21 cellular contexts compared by ENCODE assay signal in the genomic region with DNA sequence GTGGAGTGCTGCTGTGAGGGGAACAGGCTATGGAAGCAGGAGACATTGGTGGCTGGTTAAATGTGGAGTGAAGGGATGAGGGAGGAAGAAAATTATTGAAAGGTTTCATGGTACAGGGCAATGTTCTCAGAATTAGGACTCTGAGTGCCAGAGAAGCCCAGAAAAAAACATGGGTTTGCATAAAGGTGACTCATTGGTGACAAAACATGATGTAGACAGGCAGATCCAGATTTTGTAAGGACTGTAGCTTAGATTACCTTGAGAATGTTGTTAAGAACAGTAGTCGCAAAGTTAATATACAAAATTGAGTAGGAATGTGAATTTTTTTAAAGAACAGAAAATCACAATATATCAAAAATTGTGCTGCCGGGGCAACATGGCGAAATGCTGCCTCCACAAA.
DNase-seq lines count a peak whose midpoint lies in the region; ATAC-seq, FAIRE-seq and TF ChIP-seq lines count a peak whose summit lies in the region.
"Had no signal": no experiment of that assay in that cellular context is flagged by ENCODE, and none has a peak within 500 bp of the region (broad histone marks: within the 10 kb centered on the region; RNA-seq: fewer than 3 reads in every experiment).

No MANE protein-coding gene starts in this region.

- no peak overlapping the region for H2BK15ac ChIP-seq in IMR-90 (ENCODE audit: low read depth, low read length)

- H4K91ac ChIP-seq in IMR-90 (ENCODE audit: insufficient read depth, low read depth, low read length), result no peak overlapping the region

- H2AK5ac ChIP-seq in IMR-90 (ENCODE audit: low read depth, low read length), result no peak overlapping the region

- H3K36me3 ChIP-seq in IMR-90 (ENCODE audit: control insufficient read depth, insufficient read depth, low read length), result no peaks in the 10 kb centered on the region
- no peaks in the 10 kb centered on the region for H3K36me3 ChIP-seq in bronchial epithelial cell (ENCODE audit: control insufficient read depth, insufficient read depth, low read length)
- no peaks in the 10 kb centered on the region for H3K36me3 ChIP-seq in stomach
- H3K36me3 ChIP-seq: BLaER1, HAP-1 had no signal

- H3K14ac ChIP-seq in IMR-90 (replicated peaks; ENCODE audit: low read depth, low read length), result no peak overlapping the region

- H2BK20ac ChIP-seq in IMR-90 (ENCODE audit: low read depth, low read length), result no peak overlapping the region

- dilution Hi-C loops in IMR-90 (cut with HindIII; ENCODE audit: low sequenced_read_pairs, unreplicated experiment), result no loop called here

- DNase-seq in ELR (ENCODE audit: low read depth), result peak; percentile 40
- peak; percentile 28 for DNase-seq in IMR-90
- peak; percentile 31 for DNase-seq in bronchial epithelial cell (ENCODE audit: low read depth)
- DNase-seq in fibroblast of mammary gland (ENCODE audit: low read depth), result peak; percentile 53
- no peak for DNase-seq in NCI-H187 (lab: John Stamatoyannopoulos, UW)
- no peak for DNase-seq in stomach
- DNase-seq in nucleus accumbens (lab: John Stamatoyannopoulos, UW), result no peak
- DNase-seq in Right ventricle myocardium inferior (ENCODE audit: missing footprints), result no peak
- DNase-seq: Caco-2; CD4-positive, CD25-positive, alpha-beta regulatory T cell; CD8-positive, alpha-beta T cell; DMS153; EL; GF-D8; GOT3 had no signal

- no peaks in the 10 kb centered on the region for H3K79me1 ChIP-seq in IMR-90 (ENCODE audit: low read depth in 1 of 2, low read length in 2 of 2)

- ATAC-seq in IMR-90 (ENCODE audit: low read depth) (no peak), Right ventricle myocardium inferior (no peak)
- ATAC-seq: CD8-positive, alpha-beta T cell had no signal

- no peak overlapping the region for H3K18ac ChIP-seq in IMR-90 (ENCODE audit: low read depth, low read length)

- no peak overlapping the region for H4K5ac ChIP-seq in IMR-90 (ENCODE audit: low read depth, low read length)

- no peak overlapping the region for H3K56ac ChIP-seq in IMR-90 (ENCODE audit: extremely low read depth, insufficient read depth, low read length)

- H3K27me3 ChIP-seq in IMR-90 (ENCODE audit: control insufficient read depth, insufficient read depth, low read length) (no peaks in the 10 kb centered on the region), bronchial epithelial cell (ENCODE audit: control insufficient read depth, insufficient read depth, low read length) (no peaks in the 10 kb centered on the region), stomach (no peaks in the 10 kb centered on the region)
- H3K27me3 ChIP-seq: BLaER1 had no signal

- H3K4me1 ChIP-seq in IMR-90 (ENCODE audit: control insufficient read depth, insufficient read depth, low read length), result peaks cover 2% of the 10 kb centered on the region; the same call in 1 of the 2 replicates
- no peaks in the 10 kb centered on the region for H3K4me1 ChIP-seq in stomach
- H3K4me1 ChIP-seq: BLaER1, Caco-2, HAP-1 had no signal

- in situ Hi-C loops in IMR-90 (cut with MboI; ENCODE audit: low sequenced_read_pairs), result no loop called here

- TF ChIP-seq CTCF in IMR-90 (conservative IDR thresholded peaks at IDR 0.05; ENCODE audit: low read depth, low read length) (no peak), bronchial epithelial cell (IDR thresholded peaks at IDR 0.05; ENCODE audit: insufficient read depth, low read length, severe bottlenecking) (no peak), fibroblast of mammary gland (conservative IDR thresholded peaks at IDR 0.05; ENCODE audit: control insufficient read depth, insufficient read depth, low read depth, low read length) (no peak), stomach (IDR thresholded peaks at IDR 0.05) (no peak)

- no peak overlapping the region for H2AK9ac ChIP-seq in IMR-90 (replicated peaks; ENCODE audit: low read depth, low read length, poor library complexity)

- no peak for TF ChIP-seq RAD21 in IMR-90 (IDR thresholded peaks at IDR 0.05; ENCODE audit: low read length)

- BruUV-seq in IMR-90 (replicated peaks; lab: Mats Ljungman, UMichigan), result no TSS peak

- no peak for TF ChIP-seq POLR2A in IMR-90 (IDR thresholded peaks at IDR 0.05; ENCODE audit: low read depth, low read length)
- TF ChIP-seq POLR2A in stomach (IDR thresholded peaks at IDR 0.05), result no peak

- no peak for FAIRE-seq in bronchial epithelial cell (lab: Jason Lieb, UNC)
- FAIRE-seq: GM12892, GM19239, H54 had no signal

- H4K8ac ChIP-seq in IMR-90 (ENCODE audit: low read depth in 2 of 2, low read length in 2 of 2), result no peak overlapping the region

- H3K4me3 ChIP-seq in IMR-90 (ENCODE audit: insufficient read depth, low read depth, low read length) (no peak overlapping the region), bronchial epithelial cell (ENCODE audit: low read depth, low read length) (no peak overlapping the region), fibroblast of mammary gland (ENCODE audit: control insufficient read depth, low read depth, low read length) (no peak overlapping the region), stomach (no peak overlapping the region)
- H3K4me3 ChIP-seq: BLaER1, HAP-1 had no signal

- H3K9me1 ChIP-seq in IMR-90 (ENCODE audit: insufficient read depth, low read length), result peaks cover 7% of the 10 kb centered on the region; the same call in 1 of the 2 replicates

- no peak overlapping the region for H2AFZ ChIP-seq in IMR-90 (replicated peaks; ENCODE audit: low read length, poor library complexity)

- intact Hi-C loops in IMR-90 (cut with micrococcal nuclease), result no loop called here
- intact Hi-C loops in stomach (cut with DNase I; ENCODE audit: low total_unique reads), result no loop called here
- intact Hi-C loops in Right ventricle myocardium inferior (cut with DNase I), result no loop called here

- H4K20me1 ChIP-seq in IMR-90 (ENCODE audit: insufficient read depth, low read length), result no peaks in the 10 kb centered on the region
- H4K20me1 ChIP-seq: BLaER1 had no signal

- no peak overlapping the region for H3K9ac ChIP-seq in IMR-90 (ENCODE audit: low read depth, low read length)
- H3K9ac ChIP-seq: BLaER1 had no signal

- no peak overlapping the region for H3K4me2 ChIP-seq in IMR-90 (ENCODE audit: low read depth, low read length)
- H3K4me2 ChIP-seq: BLaER1 had no signal

- H3K23ac ChIP-seq in IMR-90 (ENCODE audit: low read depth, low read length), result no peak overlapping the region

- no peak overlapping the region for H2BK120ac ChIP-seq in IMR-90 (ENCODE audit: low read depth, low read length)

- POLR2A ChIA-PET in IMR-90 (lab: Charles Lee; ENCODE audit: unreplicated experiment), result no interaction called here

- H3K4ac ChIP-seq in IMR-90 (ENCODE audit: low read depth, low read length), result no peak overlapping the region

- TF ChIP-seq EP300 in stomach (IDR thresholded peaks at IDR 0.05), result no peak

- H3K9me3 ChIP-seq in IMR-90 (ENCODE audit: control insufficient read depth, insufficient read depth, low read length) (peaks cover 6% of the 10 kb centered on the region; the same call in 1 of the 2 replicates), stomach (peaks cover 4 to 7% (median 5%) of the 10 kb centered on the region in 4 donors)
- H3K9me3 ChIP-seq: Caco-2, HAP-1 had no signal

- H3K27ac ChIP-seq in IMR-90 (ENCODE audit: insufficient read depth, low read length) (no peak overlapping the region), stomach (no peak overlapping the region)
- H3K27ac ChIP-seq: BLaER1, C4-2B had no signal

- no CpG with 5 or more reads among the region's 3 CpGs for WGBS in IMR-90 (ENCODE audit: extremely low coverage in 2 of 2, insufficient read length in 1 of 2), 2 experiments
- WGBS in stomach, 5 donors, result 79 to 97% (median 96%) methylated on average over 3 of the region's 3 CpGs

- CTCF ChIA-PET in IMR-90 (lab: Yijun Ruan, JAX), result no interaction called here

- H2BK5ac ChIP-seq in IMR-90 (ENCODE audit: low read depth, low read length, poor library complexity, severe bottlenecking), result no peak overlapping the region

TF ChIP-seq in IMR-90, 13 proteins besides CTCF, POLR2A, EP300 and RAD21:
- TF ChIP-seq MAFK (IDR thresholded peaks at IDR 0.05; ENCODE audit: low read depth, low read length), result no peak
- TF ChIP-seq MXI1 (IDR thresholded peaks at IDR 0.05; ENCODE audit: borderline replicate concordance, low read depth, low read length), result no peak
- TF ChIP-seq FOS (IDR thresholded peaks at IDR 0.05; ENCODE audit: low read depth, low read length), result no peak
- TF ChIP-seq CHD1 (IDR thresholded peaks at IDR 0.05; ENCODE audit: low read depth, low read length), result no peak
- no peak for TF ChIP-seq RCOR1 (IDR thresholded peaks at IDR 0.05; ENCODE audit: insufficient replicate concordance, low read length)
- TF ChIP-seq, protein P1, sequence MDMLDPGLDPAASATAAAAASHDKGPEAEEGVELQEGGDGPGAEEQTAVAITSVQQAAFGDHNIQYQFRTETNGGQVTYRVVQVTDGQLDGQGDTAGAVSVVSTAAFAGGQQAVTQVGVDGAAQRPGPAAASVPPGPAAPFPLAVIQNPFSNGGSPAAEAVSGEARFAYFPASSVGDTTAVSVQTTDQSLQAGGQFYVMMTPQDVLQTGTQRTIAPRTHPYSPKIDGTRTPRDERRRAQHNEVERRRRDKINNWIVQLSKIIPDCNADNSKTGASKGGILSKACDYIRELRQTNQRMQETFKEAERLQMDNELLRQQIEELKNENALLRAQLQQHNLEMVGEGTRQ (IDR thresholded peaks at IDR 0.05; ENCODE audit: low read depth, low read length), result no peak
- TF ChIP-seq CEBPB (IDR thresholded peaks at IDR 0.05; ENCODE audit: low read depth, low read length), result no peak
- TF ChIP-seq RFX5 (IDR thresholded peaks at IDR 0.05; ENCODE audit: low read depth, low read length), result no peak
- TF ChIP-seq SMC3 (IDR thresholded peaks at IDR 0.05; ENCODE audit: low read depth, low read length), result no peak
- TF ChIP-seq MAZ (IDR thresholded peaks at IDR 0.05; ENCODE audit: borderline replicate concordance, low read depth, low read length), result no peak
- no peak for TF ChIP-seq NFE2L2 (IDR thresholded peaks at IDR 0.05; ENCODE audit: low read depth, low read length)

Comparison
In these comparisons a context has a peak if more than half of its experiments do, and no peak if none do; other contexts are left out.
1. DNase-seq: peak in ELR (single experiment), IMR-90 (single experiment), bronchial epithelial cell (single experiment) and fibroblast of mammary gland (single experiment); none in NCI-H187 (0 of 2), stomach (single experiment), nucleus accumbens (0 of 56) and Right ventricle myocardium inferior (single experiment).